ENCODE assay signal across 18 cellular contexts in genomic region chr3:54761661-54762060, GRCh38.
DNase-seq lines count a peak whose midpoint lies in the region; ATAC-seq and TF ChIP-seq lines count a peak whose summit lies in the region.
"Had no signal": no experiment of that assay in that cellular context is flagged by ENCODE, and none has a peak within 500 bp of the region (broad histone marks: within the 10 kb centered on the region; RNA-seq: fewer than 3 reads in every experiment).

No MANE protein-coding gene starts in this region.

- no peak overlapping the region for H3K9ac ChIP-seq in adipocyte (ENCODE audit: low read length)
- H3K9ac ChIP-seq: BLaER1 treated with 17β-estradiol and CSF1 and Interleukin-3, amounts not matched to agents 10 nM and 100 nM; GM23248 had no signal

- H3K4me3 ChIP-seq in AG10803 (ENCODE audit: low read length) (no peak overlapping the region), adipocyte (ENCODE audit: low read length) (no peak overlapping the region)
- H3K4me3 ChIP-seq: BLaER1 treated with 17β-estradiol and CSF1 and Interleukin-3, amounts not matched to agents 10 nM and 100 nM; GM23248 had no signal

- H3K9me3 Mint-ChIP-seq in stimulated activated memory B cell treated with anti-CD40 and anti-IgM and Interleukin-4, amounts not matched to agents 10 μg/mL and 1 μg/mL and 100 μg/mL, for 72 hours = no peaks in the 10 kb centered on the region

- H3K27me3 ChIP-seq in adipocyte (replicated peaks; ENCODE audit: control insufficient read depth, insufficient read depth, low read length) = no peaks in the 10 kb centered on the region
- H3K27me3 ChIP-seq: BE2C; BLaER1 treated with 17β-estradiol and CSF1 and Interleukin-3, amounts not matched to agents 10 nM and 100 nM had no signal

- no peak for TF ChIP-seq CTCF in AG10803 (conservative IDR thresholded peaks at IDR 0.05; ENCODE audit: low read length)

- no peak overlapping the region for H3K27ac Mint-ChIP-seq in stimulated activated memory B cell treated with anti-CD40 and anti-IgM and Interleukin-4, amounts not matched to agents 10 μg/mL and 1 μg/mL and 100 μg/mL, for 72 hours
- H3K27ac Mint-ChIP-seq: CD4-positive, alpha-beta T cell; CD8-positive, alpha-beta memory T cell had no signal

- H3K4me1 ChIP-seq in adipocyte (ENCODE audit: control insufficient read depth, insufficient read depth, low read length) = no peaks in the 10 kb centered on the region
- H3K4me1 ChIP-seq: BE2C; BLaER1 treated with 17β-estradiol and CSF1 and Interleukin-3, amounts not matched to agents 10 nM and 100 nM had no signal

- H3K36me3 ChIP-seq in adipocyte (ENCODE audit: control insufficient read depth, insufficient read depth, low read length, severe bottlenecking) = no peaks in the 10 kb centered on the region
- H3K36me3 ChIP-seq: BE2C; BLaER1 treated with 17β-estradiol and CSF1 and Interleukin-3, amounts not matched to agents 10 nM and 100 nM had no signal

- H3K4me1 Mint-ChIP-seq in stimulated activated memory B cell treated with anti-CD40 and anti-IgM and Interleukin-4, amounts not matched to agents 10 μg/mL and 1 μg/mL and 100 μg/mL, for 72 hours = no peaks in the 10 kb centered on the region
- H3K4me1 Mint-ChIP-seq: CD14-positive monocyte; CD8-positive, alpha-beta memory T cell had no signal

- no peaks in the 10 kb centered on the region for H3K27me3 Mint-ChIP-seq in stimulated activated memory B cell treated with anti-CD40 and anti-IgM and Interleukin-4, amounts not matched to agents 10 μg/mL and 1 μg/mL and 100 μg/mL, for 72 hours
- H3K27me3 Mint-ChIP-seq: CD4-positive, alpha-beta T cell; CD8-positive, alpha-beta memory T cell had no signal

- no peak overlapping the region for H3K4me3 Mint-ChIP-seq in stimulated activated memory B cell treated with anti-CD40 and anti-IgM and Interleukin-4, amounts not matched to agents 10 μg/mL and 1 μg/mL and 100 μg/mL, for 72 hours
- H3K4me3 Mint-ChIP-seq: CD14-positive monocyte; CD4-positive, alpha-beta T cell; CD8-positive, alpha-beta memory T cell had no signal

- ATAC-seq in stimulated activated memory B cell treated with anti-CD40 and anti-IgM and Interleukin-4, amounts not matched to agents 10 μg/mL and 1 μg/mL and 100 μg/mL, for 72 hours = no peak

- DNase-seq in AG10803 (ENCODE audit: low read depth) (peak; percentile 3), adipocyte (ENCODE audit: low read depth) (peak; percentile 16), fibroblast of peridontal ligament (ENCODE audit: extremely low read depth) (peak; percentile 55), NCI-H2081 (lab: John Stamatoyannopoulos, UW) (no peak), DMS53 treated with DMSO at 0.1 percent for 48 hours (lab: John Stamatoyannopoulos, UW; ENCODE audit: unreplicated experiment) (no peak)
- DNase-seq: AML-193; BE2C; CD4-positive, alpha-beta T cell; CD8-positive, alpha-beta memory T cell; DMS 273 treated with DMSO at 0.1 percent for 48 hours; DMS79 treated with DMSO at 0.1 percent for 48 hours; GF-D8; GM23248; H7; HCEC 1CT had no signal

- no peaks in the 10 kb centered on the region for H3K9me3 ChIP-seq in adipocyte (ENCODE audit: control insufficient read depth, low read length)
- H3K9me3 ChIP-seq: BE2C; BLaER1 treated with 17β-estradiol and CSF1 and Interleukin-3, amounts not matched to agents 10 nM and 100 nM had no signal

- no peaks in the 10 kb centered on the region for H3K36me3 Mint-ChIP-seq in stimulated activated memory B cell treated with anti-CD40 and anti-IgM and Interleukin-4, amounts not matched to agents 10 μg/mL and 1 μg/mL and 100 μg/mL, for 72 hours
- H3K36me3 Mint-ChIP-seq: CD14-positive monocyte; CD8-positive, alpha-beta memory T cell had no signal

Comparison
In these comparisons a context has a peak if more than half of its experiments do, and no peak if none do; other contexts are left out.
1. DNase-seq: peak in AG10803 (single experiment), adipocyte (single experiment) and fibroblast of peridontal ligament (single experiment); none in NCI-H2081 (0 of 2) and DMS53 treated with DMSO at 0.1 percent for 48 hours (single experiment).